In genomic region chr1:41666991-41667631, GRCh38 we compare ENCODE assay signal across 8 cellular contexts.
A peak's percentile ranks its signal among the peaks of the same experiment; 100 is the strongest.
DNase-seq lines count a peak whose midpoint lies in the region; ATAC-seq, FAIRE-seq and TF ChIP-seq lines count a peak whose summit lies in the region.
"Had no signal": no experiment of that assay in that cellular context is flagged by ENCODE, and none has a peak within 500 bp of the region (broad histone marks: within the 10 kb centered on the region; RNA-seq: fewer than 3 reads in every experiment).

No MANE protein-coding gene starts in this region.

- no peaks in the 10 kb centered on the region for H3K9me3 ChIP-seq in keratinocyte (ENCODE audit: control insufficient read depth, low read depth, low read length)

- H3K27ac ChIP-seq in keratinocyte (ENCODE audit: control insufficient read depth, insufficient read depth, low read length), result peak overlapping the region; percentile 25

- ATAC-seq in GM19025 (IDR thresholded peaks at IDR 0.05; ENCODE audit: low read depth, unreplicated experiment), result peak; percentile 78
- ATAC-seq in HG03442 (IDR thresholded peaks at IDR 0.05; ENCODE audit: unreplicated experiment), result peak; percentile 49
- ATAC-seq: Panc1 had no signal

- no peak overlapping the region for H3K4me3 ChIP-seq in keratinocyte (ENCODE audit: control insufficient read depth in 2 of 3, extremely low read depth in 1 of 3, insufficient read depth in 2 of 3, low read depth in 1 of 3, low read length in 3 of 3)

- no peak for TF ChIP-seq CTCF in keratinocyte (optimal IDR thresholded peaks at IDR 0.05 in 1 of 3, IDR thresholded peaks at IDR 0.05 in 1 of 3, conservative IDR thresholded peaks at IDR 0.05 in 1 of 3; ENCODE audit: extremely low read depth in 1 of 3, insufficient read depth in 2 of 3, low read length in 3 of 3)

- DNase-seq in activated CD8-positive, alpha-beta memory T cell treated with anti-CD3 and anti-CD28 coated beads for 1 hour (ENCODE audit: extremely low read depth in 1 of 2, low read depth in 1 of 2), result peak; percentile 13 to 17
- DNase-seq in keratinocyte (ENCODE audit: low read depth, low spot score), result no peak
- no peak for DNase-seq in SKM-1 (lab: John Stamatoyannopoulos, UW; ENCODE audit: unreplicated experiment)
- no peak for DNase-seq in head of caudate nucleus
- DNase-seq in OCI-M1 (lab: John Stamatoyannopoulos, UW), result no peak

- peak; percentile 81 for FAIRE-seq in keratinocyte (lab: Jason Lieb, UNC)

- intact Hi-C loops in head of caudate nucleus (cut with DNase I), result no loop called here

- H3K9me1 ChIP-seq in keratinocyte (ENCODE audit: control insufficient read depth, extremely low read depth, insufficient read depth, low read length), result peaks cover 6% of the 10 kb centered on the region

- no peaks in the 10 kb centered on the region for H3K36me3 ChIP-seq in keratinocyte (ENCODE audit: control insufficient read depth in 2 of 2, extremely low read depth in 1 of 2, insufficient read depth in 2 of 2, low read length in 2 of 2)

- dilution Hi-C loops in keratinocyte (cut with MboI; ENCODE audit: extremely low pct_ligation_motif_present, low sequenced_read_pairs), result no loop called here

- H4K20me1 ChIP-seq in keratinocyte (ENCODE audit: control insufficient read depth, extremely low read depth, insufficient read depth, low read length), result no peaks in the 10 kb centered on the region

- H2AFZ ChIP-seq in keratinocyte (ENCODE audit: control insufficient read depth, low read length), result no peak overlapping the region

- H3K4me1 ChIP-seq in keratinocyte (ENCODE audit: control insufficient read depth, extremely low read depth, insufficient read depth, low read length), result peaks cover 65% of the 10 kb centered on the region

- H3K27me3 ChIP-seq in keratinocyte (ENCODE audit: control insufficient read depth, extremely low read depth, insufficient read depth, low read length), result no peaks in the 10 kb centered on the region

- H3K9ac ChIP-seq in keratinocyte (ENCODE audit: control insufficient read depth, extremely low read depth, insufficient read depth, low read length), result no peak overlapping the region

- H3K79me2 ChIP-seq in keratinocyte (ENCODE audit: control insufficient read depth, insufficient read depth, low read length), result no peaks in the 10 kb centered on the region

- H3K4me2 ChIP-seq in keratinocyte (ENCODE audit: control insufficient read depth, extremely low read depth, insufficient read depth, low read depth, low read length), result peak overlapping the region; percentile 10

Comparison
In these comparisons a context has a peak if more than half of its experiments do, and no peak if none do; other contexts are left out.
1. DNase-seq: peak in activated CD8-positive, alpha-beta memory T cell treated with anti-CD3 and anti-CD28 coated beads for 1 hour (2 of 2); none in keratinocyte (single experiment), SKM-1 (single experiment), head of caudate nucleus (0 of 42) and OCI-M1 (single experiment).